Comparison of ENCODE assay signal across 24 cellular contexts in genomic region chr5:178690208-178690607, GRCh38.
"Had no signal": no experiment of that assay in that cellular context is flagged by ENCODE, and none has a peak within 500 bp of the region (broad histone marks: within the 10 kb centered on the region; RNA-seq: fewer than 3 reads in every experiment).

No MANE protein-coding gene starts in this region.

- H3K4me1 ChIP-seq: colonic mucosa, neural progenitor cell, psoas muscle, suprapubic skin, transverse colon, uterus had no signal

- H3K27me3 ChIP-seq: colonic mucosa, neural progenitor cell, suprapubic skin, transverse colon, uterus had no signal

- H3K9ac ChIP-seq: neural progenitor cell had no signal

- H2AFZ ChIP-seq: neural progenitor cell had no signal

- H3K4me3 ChIP-seq: colonic mucosa, neural progenitor cell, psoas muscle, suprapubic skin, transverse colon, uterus had no signal

- H3K36me3 ChIP-seq: colonic mucosa, neural progenitor cell, suprapubic skin, transverse colon, uterus had no signal

- H3K4me2 ChIP-seq: neural progenitor cell had no signal

- H3K27ac ChIP-seq: colonic mucosa, neural progenitor cell, psoas muscle, suprapubic skin, transverse colon, uterus had no signal

- DNase-seq: activated CD4-positive, alpha-beta memory T cell treated with anti-CD3 and anti-CD28 coated beads, Interleukin-2, amount 10 ng/mL, durations not matched to agents 7 days and 5 days; activated CD4-positive, alpha-beta T cell treated with anti-CD3 and anti-CD28 coated beads for 36 hours; activated CD8-positive, alpha-beta memory T cell treated with anti-CD3 and anti-CD28 coated beads, Interleukin-2, amount 10 ng/mL, durations not matched to agents 7 days and 5 days; activated naive CD4-positive, alpha-beta T cell; activated naive CD8-positive, alpha-beta T cell treated with anti-CD3 and anti-CD28 coated beads for 36 hours; amniotic stem cell; central memory CD4-positive, alpha-beta T cell; colonic mucosa; endodermal cell; erythroblast; immature natural killer cell; mesenchymal stem cell; naive thymus-derived CD4-positive, alpha-beta T cell; psoas muscle; right cardiac atrium; stimulated activated CD4-positive, alpha-beta T cell treated with anti-CD3 and anti-CD28 coated beads, Interleukin-15, amount 100 ng/mL, for 24 hours; stimulated activated CD4-positive, alpha-beta T cell treated with anti-CD3 and anti-CD28 coated beads, Interleukin-2, amount 100 ng/mL, for 48 hours; stimulated activated naive CD8-positive, alpha-beta T cell treated with anti-CD3 and anti-CD28 coated beads, Interleukin-15, amount 100 ng/mL, for 72 hours; transverse colon; uterus had no signal

- ATAC-seq: activated CD4-positive, alpha-beta T cell treated with anti-CD3 and anti-CD28 coated beads for 36 hours; activated CD8-positive, alpha-beta memory T cell treated with anti-CD3 and anti-CD28 coated beads, Interleukin-2, amount 10 ng/mL, durations not matched to agents 7 days and 5 days; activated T-helper 17 cell treated with anti-CD3 and anti-CD28 coated beads, Interleukin-2, amount 50 U/mL, for 72 hours; naive thymus-derived CD4-positive, alpha-beta T cell; psoas muscle; right cardiac atrium; stimulated activated naive CD8-positive, alpha-beta T cell treated with anti-CD3 and anti-CD28 coated beads, Interleukin-15, amount 100 ng/mL, for 72 hours; WTC11 had no signal

- H3K9me3 ChIP-seq: colonic mucosa, psoas muscle, suprapubic skin, transverse colon, uterus had no signal
